In the genomic region with DNA sequence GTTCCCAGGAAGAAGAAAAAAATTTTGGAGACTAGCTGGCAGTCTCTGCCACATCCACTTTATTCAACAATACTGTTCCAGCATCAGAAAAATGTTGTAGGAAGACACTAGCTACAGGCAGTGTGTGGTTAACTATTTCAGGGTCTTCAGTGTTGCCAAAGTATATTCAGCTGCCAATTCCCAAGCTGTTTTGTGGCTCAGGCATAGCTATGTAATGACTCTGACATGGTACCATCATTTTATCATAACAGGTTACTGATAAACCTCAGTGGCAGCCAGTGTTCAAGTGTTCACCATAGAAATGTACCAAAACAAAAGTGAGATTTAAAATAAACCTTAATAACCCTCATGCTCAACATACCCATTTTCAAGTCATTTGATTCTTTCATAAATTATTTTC, we compare ENCODE assay signal across 14 cellular contexts.
DNase-seq lines count a peak whose midpoint lies in the region; ATAC-seq and TF ChIP-seq lines count a peak whose summit lies in the region.
"Had no signal": no experiment of that assay in that cellular context is flagged by ENCODE, and none has a peak within 500 bp of the region (broad histone marks: within the 10 kb centered on the region; RNA-seq: fewer than 3 reads in every experiment).

No MANE protein-coding gene starts in this region.

- intact Hi-C loops in heart left ventricle (cut with DNase I), result loop anchor here in 2 of 10 donors (2.0 to 10.0 kb wide), 2 partner anchors 47 to 163 kb away; no protein-coding TSS in a partner anchor
- intact Hi-C loops in activated naive CD4-positive, alpha-beta T cell treated with anti-CD3 and anti-CD28 coated beads for 36 hours (cut with micrococcal nuclease), result no loop called here

- no peak for TF ChIP-seq CTCF in heart left ventricle (IDR thresholded peaks at IDR 0.05)

- no peak overlapping the region for H3K27ac Mint-ChIP-seq in activated naive CD4-positive, alpha-beta T cell treated with anti-CD3 and anti-CD28 coated beads for 36 hours

- ATAC-seq in heart left ventricle, result peak; percentile 94 to 95 (median 94)
- ATAC-seq: HCT116 had no signal

- no peaks in the 10 kb centered on the region for H3K36me3 ChIP-seq in heart left ventricle
- H3K36me3 ChIP-seq: Peyer's patch had no signal

- no peak for TF ChIP-seq POLR2A in heart left ventricle (IDR thresholded peaks at IDR 0.05)

- CTCF ChIA-PET in activated naive CD4-positive, alpha-beta T cell treated with anti-CD3 and anti-CD28 coated beads for 36 hours (lab: Charles Lee), result no interaction called here

- DNase-seq in Caki2 (ENCODE audit: low read depth) (peak; percentile 3), NCI-H446 treated with DMSO at 0.1 percent for 48 hours (lab: John Stamatoyannopoulos, UW) (peak; percentile 29), heart left ventricle (peak in 3 of 5 donors; percentile 23 to 27 (median 25)), kidney tubule cell (ENCODE audit: low spot score) (peak; percentile 88), NCI-H1105 treated with DMSO at 0.1 percent for 48 hours (lab: John Stamatoyannopoulos, UW) (no peak), T-helper 9 cell (no peak), H4 (ENCODE audit: low spot score) (no peak)
- DNase-seq in activated naive CD4-positive, alpha-beta T cell treated with anti-CD3 and anti-CD28 coated beads for 36 hours, result no peak
- DNase-seq: COR-L47, NCI-H1694 treated with DMSO at 0.1 percent for 48 hours, NCI-H748 treated with DMSO at 0.1 percent for 48 hours, Peyer's patch had no signal

- H3K9me3 ChIP-seq in heart left ventricle, result peaks cover 0 to 9% (median 0%) of the 10 kb centered on the region in 12 donors
- H3K9me3 ChIP-seq: Peyer's patch had no signal

- H3K36me3 Mint-ChIP-seq in activated naive CD4-positive, alpha-beta T cell treated with anti-CD3 and anti-CD28 coated beads for 36 hours (ENCODE audit: low read depth), result no peaks in the 10 kb centered on the region

- peaks cover 0 to 19% (median 2%) of the 10 kb centered on the region in 12 donors for H3K4me1 ChIP-seq in heart left ventricle
- H3K4me1 ChIP-seq: Peyer's patch had no signal

- H3K4me1 Mint-ChIP-seq in activated naive CD4-positive, alpha-beta T cell treated with anti-CD3 and anti-CD28 coated beads for 36 hours (ENCODE audit: low read depth), result no peaks in the 10 kb centered on the region

- in situ Hi-C loops in Caki2 (cut with HindIII; ENCODE audit: low pct_unique_long_range_greater_than_20kb, low sequenced_read_pairs), result no loop called here

- H3K9me3 Mint-ChIP-seq in activated naive CD4-positive, alpha-beta T cell treated with anti-CD3 and anti-CD28 coated beads for 36 hours, result peaks cover 3% of the 10 kb centered on the region

- no peaks in the 10 kb centered on the region for H3K27me3 ChIP-seq in heart left ventricle
- H3K27me3 ChIP-seq: Peyer's patch had no signal

- H3K4me3 ChIP-seq in heart left ventricle, result peak overlapping the region in 3 of 12 donors; percentile 23 to 36 (median 34)
- H3K4me3 ChIP-seq: Peyer's patch had no signal

- no peaks in the 10 kb centered on the region for H3K27me3 Mint-ChIP-seq in activated naive CD4-positive, alpha-beta T cell treated with anti-CD3 and anti-CD28 coated beads for 36 hours (ENCODE audit: low read depth)

- peak overlapping the region; percentile 24 to 85 (median 74) for H3K27ac ChIP-seq in heart left ventricle
- H3K27ac ChIP-seq: C4-2B, Peyer's patch had no signal

- H3K4me3 Mint-ChIP-seq in activated naive CD4-positive, alpha-beta T cell treated with anti-CD3 and anti-CD28 coated beads for 36 hours, result no peak overlapping the region

Comparison
In these comparisons a context has a peak if more than half of its experiments do, and no peak if none do; other contexts are left out.
1. DNase-seq: peak in Caki2 (single experiment), NCI-H446 treated with DMSO at 0.1 percent for 48 hours (single experiment), heart left ventricle (3 of 5) and kidney tubule cell (single experiment); none in NCI-H1105 treated with DMSO at 0.1 percent for 48 hours (single experiment), activated naive CD4-positive, alpha-beta T cell treated with anti-CD3 and anti-CD28 coated beads for 36 hours (single experiment), T-helper 9 cell (single experiment) and H4 (single experiment).